In the genomic region with DNA sequence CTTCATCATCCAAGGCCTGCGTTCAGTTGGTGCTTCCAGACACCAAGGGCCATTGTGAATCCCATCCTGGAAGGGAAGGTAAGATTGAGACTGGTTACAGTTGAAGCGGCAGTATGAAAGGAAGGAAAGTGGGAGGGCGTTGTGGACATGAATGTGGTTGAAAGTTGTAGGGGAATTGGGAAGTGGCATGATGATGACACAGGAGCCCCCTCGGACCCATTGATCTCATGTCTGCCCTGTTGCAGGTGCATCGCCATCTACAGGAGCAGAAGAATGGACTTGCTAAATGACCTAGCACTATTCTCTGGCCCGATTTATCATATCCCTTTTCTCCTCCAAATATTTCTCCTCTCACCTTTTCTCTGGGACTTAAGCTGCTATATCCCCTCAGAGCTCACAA, we compare ENCODE assay signal across 19 cellular contexts. TPM values are rescaled to one million over a fixed set of nuclear protein-coding genes. Genes with fewer than 3 reads are reported as not detected.
DNase-seq lines count a peak whose midpoint lies in the region; ATAC-seq, FAIRE-seq and TF ChIP-seq lines count a peak whose summit lies in the region.
"Had no signal": no experiment of that assay in that cellular context is flagged by ENCODE, and none has a peak within 500 bp of the region (broad histone marks: within the 10 kb centered on the region; RNA-seq: fewer than 3 reads in every experiment).

No MANE protein-coding gene starts in this region.

- no peak for TF ChIP-seq POLR2A in H54 (IDR thresholded peaks at IDR 0.05; ENCODE audit: low read depth, low read length)

- ATAC-seq in activated CD8-positive, alpha-beta T cell treated with anti-CD3 and anti-CD28 coated beads for 36 hours: no peak
- ATAC-seq in activated CD8-positive, alpha-beta T cell treated with anti-CD3 and anti-CD28 coated beads, Interleukin-2, amount 10 ng/mL, durations not matched to agents 7 days and 5 days: no peak
- no peak for ATAC-seq in activated B cell treated with CpG ODN at 0.5 μM for 24 hours (ENCODE audit: low read depth)
- ATAC-seq in memory B cell (ENCODE audit: low read depth): no peak
- ATAC-seq in HG02763 (IDR thresholded peaks at IDR 0.05; ENCODE audit: unreplicated experiment): no peak

- H3K4me3 Mint-ChIP-seq in activated CD8-positive, alpha-beta T cell treated with anti-CD3 and anti-CD28 coated beads for 36 hours: no peak overlapping the region
- H3K4me3 Mint-ChIP-seq in activated CD8-positive, alpha-beta T cell treated with anti-CD3 and anti-CD28 coated beads, Interleukin-2, amount 10 ng/mL, durations not matched to agents 7 days and 5 days: no peak overlapping the region
- H3K4me3 Mint-ChIP-seq in activated B cell treated with CpG ODN at 0.5 μM for 24 hours: peak overlapping the region; percentile 100
- H3K4me3 Mint-ChIP-seq in memory B cell: peak overlapping the region; percentile 81
- H3K4me3 Mint-ChIP-seq: CD4-positive, alpha-beta T cell had no signal

- intact Hi-C loops in activated CD8-positive, alpha-beta T cell treated with anti-CD3 and anti-CD28 coated beads for 36 hours (cut with micrococcal nuclease): no loop called here
- intact Hi-C loops in activated B cell treated with CpG ODN at 0.5 μM for 24 hours (cut with micrococcal nuclease): no loop called here

- peaks cover 4% of the 10 kb centered on the region for H3K27me3 Mint-ChIP-seq in activated CD8-positive, alpha-beta T cell treated with anti-CD3 and anti-CD28 coated beads for 36 hours
- peaks cover 13% of the 10 kb centered on the region for H3K27me3 Mint-ChIP-seq in activated CD8-positive, alpha-beta T cell treated with anti-CD3 and anti-CD28 coated beads, Interleukin-2, amount 10 ng/mL, durations not matched to agents 7 days and 5 days (ENCODE audit: low read depth)
- H3K27me3 Mint-ChIP-seq in activated B cell treated with CpG ODN at 0.5 μM for 24 hours (no peaks in the 10 kb centered on the region), memory B cell (no peaks in the 10 kb centered on the region)
- H3K27me3 Mint-ChIP-seq: CD4-positive, alpha-beta T cell had no signal

- H3K36me3 Mint-ChIP-seq in activated CD8-positive, alpha-beta T cell treated with anti-CD3 and anti-CD28 coated beads for 36 hours (ENCODE audit: low read depth): no peaks in the 10 kb centered on the region
- no peaks in the 10 kb centered on the region for H3K36me3 Mint-ChIP-seq in activated CD8-positive, alpha-beta T cell treated with anti-CD3 and anti-CD28 coated beads, Interleukin-2, amount 10 ng/mL, durations not matched to agents 7 days and 5 days (ENCODE audit: low read depth)
- H3K36me3 Mint-ChIP-seq in activated B cell treated with CpG ODN at 0.5 μM for 24 hours (ENCODE audit: low read depth) (peaks cover 69% of the 10 kb centered on the region), memory B cell (peaks cover 65% of the 10 kb centered on the region)

- peak overlapping the region; percentile 36 for H3K27ac Mint-ChIP-seq in activated CD8-positive, alpha-beta T cell treated with anti-CD3 and anti-CD28 coated beads for 36 hours
- no peak overlapping the region for H3K27ac Mint-ChIP-seq in activated CD8-positive, alpha-beta T cell treated with anti-CD3 and anti-CD28 coated beads, Interleukin-2, amount 10 ng/mL, durations not matched to agents 7 days and 5 days
- H3K27ac Mint-ChIP-seq in activated B cell treated with CpG ODN at 0.5 μM for 24 hours (peak overlapping the region; percentile 77), memory B cell (peak overlapping the region; percentile 99)
- H3K27ac Mint-ChIP-seq: CD4-positive, alpha-beta T cell had no signal

- peak; percentile 82 for FAIRE-seq in GM19239 (lab: Jason Lieb, UNC)
- FAIRE-seq in H54 (lab: Jason Lieb, UNC): no peak

- H3K9me3 Mint-ChIP-seq in activated CD8-positive, alpha-beta T cell treated with anti-CD3 and anti-CD28 coated beads for 36 hours: no peaks in the 10 kb centered on the region
- no peaks in the 10 kb centered on the region for H3K9me3 Mint-ChIP-seq in activated CD8-positive, alpha-beta T cell treated with anti-CD3 and anti-CD28 coated beads, Interleukin-2, amount 10 ng/mL, durations not matched to agents 7 days and 5 days (ENCODE audit: insufficient read depth)
- no peaks in the 10 kb centered on the region for H3K9me3 Mint-ChIP-seq in activated B cell treated with CpG ODN at 0.5 μM for 24 hours
- peaks cover 2% of the 10 kb centered on the region for H3K9me3 Mint-ChIP-seq in memory B cell
- H3K9me3 Mint-ChIP-seq: CD4-positive, alpha-beta T cell had no signal

- no peak for DNase-seq in activated CD8-positive, alpha-beta T cell treated with anti-CD3 and anti-CD28 coated beads for 36 hours
- no peak for DNase-seq in activated CD8-positive, alpha-beta T cell treated with anti-CD3 and anti-CD28 coated beads, Interleukin-2, amount 10 ng/mL, durations not matched to agents 7 days and 5 days
- no peak for DNase-seq in GM19239 (ENCODE audit: insufficient read length, low spot score)
- DNase-seq in activated B cell treated with CpG ODN at 0.5 μM for 24 hours: no peak
- DNase-seq in memory B cell (ENCODE audit: low spot score in 2 of 2): no peak
- DNase-seq in H54 (ENCODE audit: insufficient read length, low spot score): no peak
- DNase-seq in NCI-H345 (lab: John Stamatoyannopoulos, UW): no peak
- DNase-seq: BE2C; CD4-positive, alpha-beta T cell; DMS153; GF-D8; HCEC 1CT; MG63; NCI-H187 treated with DMSO at 0.1 percent for 48 hours; NCI-H226; NCI-H524 treated with DMSO at 0.1 percent for 48 hours had no signal

- H3K4me1 Mint-ChIP-seq in activated CD8-positive, alpha-beta T cell treated with anti-CD3 and anti-CD28 coated beads for 36 hours (ENCODE audit: low read depth): peaks cover 10% of the 10 kb centered on the region
- H3K4me1 Mint-ChIP-seq in activated CD8-positive, alpha-beta T cell treated with anti-CD3 and anti-CD28 coated beads, Interleukin-2, amount 10 ng/mL, durations not matched to agents 7 days and 5 days (ENCODE audit: low read depth): peaks cover 19% of the 10 kb centered on the region
- H3K4me1 Mint-ChIP-seq in activated B cell treated with CpG ODN at 0.5 μM for 24 hours (peaks cover 61% of the 10 kb centered on the region), memory B cell (peaks cover 57% of the 10 kb centered on the region)

- CTCF ChIA-PET in activated CD8-positive, alpha-beta T cell treated with anti-CD3 and anti-CD28 coated beads for 36 hours (lab: Charles Lee): interaction anchor here (0.7 kb wide), 1 partner anchor 58 kb away, joined by 3 read pairs; no protein-coding TSS in a partner anchor
- CTCF ChIA-PET in activated CD8-positive, alpha-beta T cell treated with anti-CD3 and anti-CD28 coated beads, Interleukin-2, amount 10 ng/mL, durations not matched to agents 7 days and 5 days (lab: Charles Lee): no interaction called here
- CTCF ChIA-PET in activated B cell treated with CpG ODN at 0.5 μM for 24 hours (lab: Charles Lee): no interaction called here

- TF ChIP-seq CTCF in activated CD8-positive, alpha-beta T cell treated with anti-CD3 and anti-CD28 coated beads for 36 hours (IDR thresholded peaks at IDR 0.05): no peak
- TF ChIP-seq CTCF in activated B cell treated with CpG ODN at 0.5 μM for 24 hours (IDR thresholded peaks at IDR 0.05): no peak

- POLR2A ChIA-PET in activated CD8-positive, alpha-beta T cell treated with anti-CD3 and anti-CD28 coated beads for 36 hours (lab: Charles Lee): no interaction called here
- POLR2A ChIA-PET in activated CD8-positive, alpha-beta T cell treated with anti-CD3 and anti-CD28 coated beads, Interleukin-2, amount 10 ng/mL, durations not matched to agents 7 days and 5 days (lab: Charles Lee): no interaction called here
- POLR2A ChIA-PET in activated B cell treated with CpG ODN at 0.5 μM for 24 hours (lab: Charles Lee): interaction anchor here (0.9 to 15.2 kb wide), 7 partner anchors 15 to 196 kb away, joined by 3 to 360 read pairs (median 7); no protein-coding TSS in a partner anchor

RNA-seq across cellular contexts. Expression of a gene that starts 5.5 kb away (rescaled TPM):
- 1 to 10 TPM; 3.4 to 3.9 TPM for total RNA-seq in activated CD8-positive, alpha-beta T cell treated with anti-CD3 and anti-CD28 coated beads for 36 hours
- total RNA-seq in activated CD8-positive, alpha-beta T cell treated with anti-CD3 and anti-CD28 coated beads, Interleukin-2, amount 10 ng/mL, durations not matched to agents 7 days and 5 days: 1 to 10 TPM; 2.7 to 3.4 TPM
- total RNA-seq in activated B cell treated with CpG ODN at 0.5 μM for 24 hours: 628 and 664 TPM in 2 replicates
- total RNA-seq: A172, HT1080 had no signal

RNA-seq across cellular contexts. Expression of a gene that starts 23.8 kb away (rescaled TPM):
- 1 to 10 TPM; 5.3 to 6.9 TPM for total RNA-seq in activated CD8-positive, alpha-beta T cell treated with anti-CD3 and anti-CD28 coated beads for 36 hours
- total RNA-seq in activated CD8-positive, alpha-beta T cell treated with anti-CD3 and anti-CD28 coated beads, Interleukin-2, amount 10 ng/mL, durations not matched to agents 7 days and 5 days: 10 to 100 TPM; 13.4 to 15.1 TPM
- total RNA-seq in activated B cell treated with CpG ODN at 0.5 μM for 24 hours: 262 and 310 TPM in 2 replicates
- total RNA-seq: A172, HT1080 had no signal

RNA-seq across cellular contexts. Expression of a gene that starts 53.1 kb away (rescaled TPM):
- 10 to 100 TPM; 21.8 to 22.7 TPM for total RNA-seq in activated CD8-positive, alpha-beta T cell treated with anti-CD3 and anti-CD28 coated beads for 36 hours
- 10 to 100 TPM; 46.0 to 50.7 TPM for total RNA-seq in activated CD8-positive, alpha-beta T cell treated with anti-CD3 and anti-CD28 coated beads, Interleukin-2, amount 10 ng/mL, durations not matched to agents 7 days and 5 days
- 621 and 630 TPM in 2 replicates for total RNA-seq in activated B cell treated with CpG ODN at 0.5 μM for 24 hours
- total RNA-seq: HT1080 had no signal

Comparison
In these comparisons a context has a peak if more than half of its experiments do, and no peak if none do; other contexts are left out.
1. H3K4me3 Mint-ChIP-seq: peak in activated B cell treated with CpG ODN at 0.5 μM for 24 hours (single experiment) and memory B cell (single experiment); none in activated CD8-positive, alpha-beta T cell treated with anti-CD3 and anti-CD28 coated beads for 36 hours (single experiment) and activated CD8-positive, alpha-beta T cell treated with anti-CD3 and anti-CD28 coated beads, Interleukin-2, amount 10 ng/mL, durations not matched to agents 7 days and 5 days (single experiment).
2. RNA of a gene that starts 5.5 kb away (total RNA-seq): 628 to 664 TPM in activated B cell treated with CpG ODN at 0.5 μM for 24 hours; 3.4 to 3.9 TPM in activated CD8-positive, alpha-beta T cell treated with anti-CD3 and anti-CD28 coated beads for 36 hours and 2.7 to 3.4 TPM in activated CD8-positive, alpha-beta T cell treated with anti-CD3 and anti-CD28 coated beads, Interleukin-2, amount 10 ng/mL, durations not matched to agents 7 days and 5 days; every median in the first group is over 100 times any median in the second.
3. RNA of a gene that starts 23.8 kb away (total RNA-seq): 262 to 310 TPM in activated B cell treated with CpG ODN at 0.5 μM for 24 hours; 13.4 to 15.1 TPM in activated CD8-positive, alpha-beta T cell treated with anti-CD3 and anti-CD28 coated beads, Interleukin-2, amount 10 ng/mL, durations not matched to agents 7 days and 5 days and 5.3 to 6.9 TPM in activated CD8-positive, alpha-beta T cell treated with anti-CD3 and anti-CD28 coated beads for 36 hours; every median in the first group is over 10 times any median in the second.
4. RNA of a gene that starts 53.1 kb away (total RNA-seq): 621 to 630 TPM in activated B cell treated with CpG ODN at 0.5 μM for 24 hours; 46.0 to 50.7 TPM in activated CD8-positive, alpha-beta T cell treated with anti-CD3 and anti-CD28 coated beads, Interleukin-2, amount 10 ng/mL, durations not matched to agents 7 days and 5 days and 21.8 to 22.7 TPM in activated CD8-positive, alpha-beta T cell treated with anti-CD3 and anti-CD28 coated beads for 36 hours; every median in the first group is over 10 times any median in the second.